8 cellular contexts compared by ENCODE assay signal in genomic region chr7:140696679-140697446, GRCh38. TPM values are rescaled to one million over a fixed set of nuclear protein-coding genes. Genes with fewer than 3 reads are reported as not detected.
DNase-seq lines count a peak whose midpoint lies in the region; ATAC-seq lines count a peak whose summit lies in the region.

Gene NDUFB2 (plus strand): TSS chr7:140696708. CDS start chr7:140696745, 37 bp downstream.

- peak within 1 kb of the TSS; percentile 88 for H3K4me3 ChIP-seq in CD4-positive, CD25-positive, alpha-beta regulatory T cell (ENCODE audit: low read depth, low read length)

- H3K4me1 ChIP-seq in CD4-positive, CD25-positive, alpha-beta regulatory T cell (ENCODE audit: control insufficient read depth, insufficient read depth, low read length, poor library complexity, severe bottlenecking), result peaks cover 23% of the 10 kb centered on the region

- peak within 1 kb of the TSS; percentile 94 for H3K27ac ChIP-seq in CD4-positive, CD25-positive, alpha-beta regulatory T cell (ENCODE audit: insufficient read depth, low read length, poor library complexity, severe bottlenecking)

- ATAC-seq in CD4-positive, CD25-positive, alpha-beta regulatory T cell (ENCODE audit: low read depth in 2 of 2), result peak; percentile 87 to 88
- peak; percentile 94 for ATAC-seq in HG03432 (IDR thresholded peaks at IDR 0.05; ENCODE audit: unreplicated experiment)

- H3K36me3 ChIP-seq in CD4-positive, CD25-positive, alpha-beta regulatory T cell (ENCODE audit: control insufficient read depth, insufficient read depth, low read length), result no peaks in the 10 kb centered on the region

- peaks cover 4% of the 10 kb centered on the region for H3K27me3 Mint-ChIP-seq in CD4-positive, CD25-positive, alpha-beta regulatory T cell

- peak within 1 kb of the TSS; percentile 94 to 99 (median 96) for H3K27ac Mint-ChIP-seq in CD4-positive, CD25-positive, alpha-beta regulatory T cell

- DNase-seq in CD4-positive, CD25-positive, alpha-beta regulatory T cell, result peak; percentile 60 to 95 (median 91)
- DNase-seq in GM19238 (ENCODE audit: insufficient read length, low spot score) (peak; percentile 83), NCI-H526 treated with DMSO at 0.1 percent for 48 hours (lab: John Stamatoyannopoulos, UW) (peak; percentile 87), lung microvascular endothelial cell (ENCODE audit: low read depth in 2 of 2) (peak; percentile 80 to 81)
- DNase-seq in activated CD4-positive, alpha-beta T cell treated with anti-CD3 and anti-CD28 coated beads, Interleukin-2, amount 50 U/mL, for 48 hours, result peak; percentile 73 to 74
- peak; percentile 69 for DNase-seq in effector CD8-positive, alpha-beta T cell (lab: John Stamatoyannopoulos, UW)
- peak; percentile 32 for DNase-seq in stimulated activated CD8-positive, alpha-beta memory T cell treated with anti-CD3 and anti-CD28 coated beads, Interleukin-12 subunit alpha, Interleukin-12 subunit beta, amount 100 ng/mL, for 1 hour (ENCODE audit: low read depth)

- H3K9me3 Mint-ChIP-seq in CD4-positive, CD25-positive, alpha-beta regulatory T cell, result no peaks in the 10 kb centered on the region

- peaks cover 8 to 43% (median 27%) of the 10 kb centered on the region in 4 donors for H3K4me1 Mint-ChIP-seq in CD4-positive, CD25-positive, alpha-beta regulatory T cell

- peaks cover 13% of the 10 kb centered on the region for H3K36me3 Mint-ChIP-seq in CD4-positive, CD25-positive, alpha-beta regulatory T cell

- no peaks in the 10 kb centered on the region for H3K9me3 ChIP-seq in CD4-positive, CD25-positive, alpha-beta regulatory T cell (ENCODE audit: control insufficient read depth in 2 of 2, low read length in 2 of 2)

- H3K27me3 ChIP-seq in CD4-positive, CD25-positive, alpha-beta regulatory T cell (ENCODE audit: control insufficient read depth, insufficient read depth, low read length), result no peaks in the 10 kb centered on the region

- peak within 1 kb of the TSS; percentile 97 to 100 (median 98) for H3K4me3 Mint-ChIP-seq in CD4-positive, CD25-positive, alpha-beta regulatory T cell

RNA-seq across cellular contexts. Expression of gene NDUFB2, which starts in this region (rescaled TPM):
- total RNA-seq in CD4-positive, CD25-positive, alpha-beta regulatory T cell, result 91.5 TPM
- polyA plus RNA-seq in CD4-positive, CD25-positive, alpha-beta regulatory T cell, result 100 to 1,000 TPM; 388 to 529 (median 432) TPM
- total RNA-seq in lung microvascular endothelial cell, result 102 and 167 TPM in 2 replicates

Comparison
In these comparisons a context has a peak if more than half of its experiments do, and no peak if none do; other contexts are left out.
1. Peak in every context shown above with its lines: DNase-seq, ATAC-seq, H3K4me3 ChIP-seq and H3K27ac ChIP-seq.
2. DNase-seq: peak in every context shown above with its lines; median percentile 91 in CD4-positive, CD25-positive, alpha-beta regulatory T cell; 87 in NCI-H526 treated with DMSO at 0.1 percent for 48 hours; 83 in GM19238; 80 in lung microvascular endothelial cell; 74 in activated CD4-positive, alpha-beta T cell treated with anti-CD3 and anti-CD28 coated beads, Interleukin-2, amount 50 U/mL, for 48 hours; 69 in effector CD8-positive, alpha-beta T cell; 32 in stimulated activated CD8-positive, alpha-beta memory T cell treated with anti-CD3 and anti-CD28 coated beads, Interleukin-12 subunit alpha, Interleukin-12 subunit beta, amount 100 ng/mL, for 1 hour.